27 cellular contexts compared by ENCODE assay signal in genomic region chr5:83385812-83386211, GRCh38.
DNase-seq lines count a peak whose midpoint lies in the region; ATAC-seq, FAIRE-seq and TF ChIP-seq lines count a peak whose summit lies in the region.
"Had no signal": no experiment of that assay in that cellular context is flagged by ENCODE, and none has a peak within 500 bp of the region (broad histone marks: within the 10 kb centered on the region; RNA-seq: fewer than 3 reads in every experiment).

No MANE protein-coding gene starts in this region.

- no peak overlapping the region for H3K18ac ChIP-seq in H9 (ENCODE audit: insufficient read length, low read depth, low read length)

- H3K27me3 ChIP-seq in Caco-2 (replicated peaks; ENCODE audit: control insufficient read depth, insufficient read depth, low read length) (no peaks in the 10 kb centered on the region), H9 (ENCODE audit: insufficient read depth, low read length) (no peaks in the 10 kb centered on the region), PC-3 (ENCODE audit: low read length) (no peaks in the 10 kb centered on the region), foreskin keratinocyte (no peaks in the 10 kb centered on the region), pancreas (no peaks in the 10 kb centered on the region)
- H3K27me3 ChIP-seq: BE2C had no signal

- H2BK20ac ChIP-seq in H9 (ENCODE audit: low read depth, low read length, poor library complexity, severe bottlenecking) = no peak overlapping the region

- H4K5ac ChIP-seq in H9 (ENCODE audit: insufficient read length, low read depth, low read length) = no peak overlapping the region

- POLR2A ChIA-PET in Caco-2 (lab: Charles Lee) = no interaction called here
- POLR2A ChIA-PET in PC-3 (lab: Charles Lee; ENCODE audit: unreplicated experiment) = interaction anchor here (0.6 kb wide), 1 partner anchor 1029 kb away, joined by 3 read pairs; no protein-coding TSS in a partner anchor

- ATAC-seq in PC-3 (no peak), foreskin keratinocyte (peak; percentile 26), GM21737 (IDR thresholded peaks at IDR 0.05; ENCODE audit: unreplicated experiment) (no peak), pancreas (no peak)
- ATAC-seq: GM12878, Panc1, T-helper 17 cell had no signal

- no peak overlapping the region for H4K91ac ChIP-seq in H9 (ENCODE audit: insufficient read length, low read depth, low read length)

- H3K79me2 ChIP-seq in H9 (ENCODE audit: insufficient read depth, low read length) (no peaks in the 10 kb centered on the region), PC-3 (ENCODE audit: low read length) (no peaks in the 10 kb centered on the region)

- H3T11ph ChIP-seq in H9 (ENCODE audit: low read length) = no peak overlapping the region

- H3K23me2 ChIP-seq in H9 (ENCODE audit: insufficient read length, low read depth, low read length, poor library complexity, severe bottlenecking) = no peaks in the 10 kb centered on the region

- H3K4me3 ChIP-seq in Caco-2 (ENCODE audit: low read depth, low read length) (no peak overlapping the region), PC-3 (ENCODE audit: low read length) (no peak overlapping the region), pancreas (no peak overlapping the region)
- H3K4me3 ChIP-seq: GM12878, SK-N-MC had no signal

- no peak overlapping the region for H3K14ac ChIP-seq in H9 (ENCODE audit: insufficient read depth, low read length)

- no peaks in the 10 kb centered on the region for H4K20me1 ChIP-seq in H9 (ENCODE audit: control insufficient read depth, insufficient read depth, insufficient read length)
- H4K20me1 ChIP-seq in PC-3 (ENCODE audit: low read length) = no peaks in the 10 kb centered on the region

- no peaks in the 10 kb centered on the region for H3F3A ChIP-seq in PC-3 (ENCODE audit: low read length, unreplicated experiment)

- no peaks in the 10 kb centered on the region for H3K9me2 ChIP-seq in PC-3 (replicated peaks; ENCODE audit: low read length)

- no peaks in the 10 kb centered on the region for H3K4me1 Mint-ChIP-seq in Caco-2 (ENCODE audit: low read depth, unreplicated experiment)
- peaks cover 0 to 2% of the 10 kb centered on the region in 2 experiments; a peak in 1 of 4 replicates for H3K4me1 Mint-ChIP-seq in H9
- peaks cover 8% of the 10 kb centered on the region for H3K4me1 Mint-ChIP-seq in mesothelial cell of epicardium
- H3K4me1 Mint-ChIP-seq: T-helper 17 cell had no signal

- CTCF ChIA-PET in Caco-2 (lab: Charles Lee) (no interaction called here), PC-3 (lab: Charles Lee) (no interaction called here)

- H3K27ac Mint-ChIP-seq in Caco-2 (ENCODE audit: unreplicated experiment) (no peak overlapping the region), H9 (no peak overlapping the region), mesothelial cell of epicardium (no peak overlapping the region)
- H3K27ac Mint-ChIP-seq: T-helper 17 cell had no signal

- no peaks in the 10 kb centered on the region for H3K79me1 ChIP-seq in H9 (ENCODE audit: insufficient read depth, low read depth, low read length, poor library complexity, severe bottlenecking)

- TF ChIP-seq CTCF in Caco-2 (IDR thresholded peaks at IDR 0.05; ENCODE audit: insufficient read depth in 1 of 2, low read depth in 1 of 2, low read length in 1 of 2, severe bottlenecking in 1 of 2, unreplicated experiment in 1 of 2) (peak; percentile 19 to 33), H9 (conservative IDR thresholded peaks at IDR 0.05) (peak; percentile 46), PC-3 (conservative IDR thresholded peaks at IDR 0.05; ENCODE audit: low read depth, low read length) (peak; percentile 36; the same call in 1 of the 2 replicates), foreskin keratinocyte (conservative IDR thresholded peaks at IDR 0.05) (peak; percentile 8), mesothelial cell of epicardium (IDR thresholded peaks at IDR 0.05; ENCODE audit: unreplicated experiment) (no peak), pancreas (IDR thresholded peaks at IDR 0.05) (no peak)

- H3K27ac ChIP-seq in H9 (ENCODE audit: insufficient read length, low read depth, low read length) (no peak overlapping the region), PC-3 (ENCODE audit: low read length) (no peak overlapping the region), foreskin keratinocyte (no peak overlapping the region), pancreas (no peak overlapping the region)
- H3K27ac ChIP-seq: RWPE1, SK-N-MC had no signal

- no peak overlapping the region for H3K56ac ChIP-seq in H9 (ENCODE audit: insufficient read length, low read depth, low read length)

- H2BK120ac ChIP-seq in H9 (ENCODE audit: low read depth, low read length, poor library complexity, severe bottlenecking) = no peak overlapping the region

- H3K4me3 Mint-ChIP-seq in Caco-2 (ENCODE audit: unreplicated experiment) (no peak overlapping the region), H9 (no peak overlapping the region), mesothelial cell of epicardium (no peak overlapping the region)
- H3K4me3 Mint-ChIP-seq: T-helper 17 cell had no signal

- no peak overlapping the region for H2BK12ac ChIP-seq in H9 (ENCODE audit: insufficient read length, low read depth, low read length)

- no peaks in the 10 kb centered on the region for H3K36me3 ChIP-seq in Caco-2 (ENCODE audit: control insufficient read depth, insufficient read depth, low read length)
- no peaks in the 10 kb centered on the region for H3K36me3 ChIP-seq in PC-3 (ENCODE audit: low read depth, low read length)
- H3K36me3 ChIP-seq in pancreas = no peaks in the 10 kb centered on the region
- H3K36me3 ChIP-seq: BE2C had no signal

- no CpG with 5 or more reads among the region's 4 CpGs for WGBS in H9 (ENCODE audit: extremely low coverage, insufficient read length, low lambda C conversion rate)
- WGBS in pancreas, 2 donors = 85 to 86% methylated on average over 4 of the region's 4 CpGs

- H2BK5ac ChIP-seq in H9 (ENCODE audit: insufficient read length, low read length) = no peak overlapping the region

- H3K4me2 ChIP-seq in H9 (ENCODE audit: insufficient read depth, insufficient read length, low read length) (no peak overlapping the region), PC-3 (ENCODE audit: low read length) (no peak overlapping the region)

- no peaks in the 10 kb centered on the region for H3K9me3 ChIP-seq in Caco-2
- H3K9me3 ChIP-seq in H9 (ENCODE audit: control insufficient read depth, low read depth, low read length) = no peaks in the 10 kb centered on the region
- no peaks in the 10 kb centered on the region for H3K9me3 ChIP-seq in PC-3 (ENCODE audit: low read length)
- no peaks in the 10 kb centered on the region for H3K9me3 ChIP-seq in pancreas
- H3K9me3 ChIP-seq: BE2C had no signal

- H3K23ac ChIP-seq in H9 (ENCODE audit: insufficient read length, low read depth, low read length) = no peak overlapping the region

- DNase-seq in Caco-2 (peak in 1 of 2 experiments; percentile 5), H9 (no peak), PC-3 (no peak), foreskin keratinocyte (no peak), mesothelial cell of epicardium (ENCODE audit: low spot score in 2 of 2, unreplicated experiment in 2 of 2) (no peak), pancreas (no peak)
- DNase-seq: ACHN, BE2C, IMR-90, KG1, NCI-H1092, NCI-H1417 treated with DMSO at 0.1 percent for 48 hours, NCI-H1694 treated with DMSO at 0.1 percent for 48 hours, NCI-H2081, NCI-H2227 treated with DMSO at 0.1 percent for 48 hours, NCI-H510A, NCI-H69, SHP77 treated with DMSO at 0.1 percent for 48 hours, T-helper 17 cell had no signal

- H3K9ac ChIP-seq in H9 (ENCODE audit: extremely low read depth, insufficient read length, low read length) = no peak overlapping the region
- no peak overlapping the region for H3K9ac ChIP-seq in PC-3 (ENCODE audit: low read length)

- no peak overlapping the region for H4K8ac ChIP-seq in H9 (replicated peaks; ENCODE audit: insufficient read length, low read depth, low read length)

- FAIRE-seq in pancreas (lab: Jason Lieb, UNC) = no peak
- FAIRE-seq: D721Med, G401.6, GM12878, H54 had no signal

- H3K36me3 Mint-ChIP-seq in Caco-2 (ENCODE audit: insufficient read depth, unreplicated experiment) (no peaks in the 10 kb centered on the region), H9 (ENCODE audit: insufficient read depth in 1 of 3, low read depth in 3 of 3) (peaks cover 0 to 12% (median 0%) of the 10 kb centered on the region in 3 experiments; a peak in 3 of 7 replicates), mesothelial cell of epicardium (peaks cover 2% of the 10 kb centered on the region)

- H2BK15ac ChIP-seq in H9 (ENCODE audit: low read depth, low read length) = no peak overlapping the region

- intact Hi-C loops in Caco-2 (cut with micrococcal nuclease; ENCODE audit: unreplicated experiment) = no loop called here
- intact Hi-C loops in PC-3 (cut with micrococcal nuclease) = no loop called here
- intact Hi-C loops in pancreas (cut with DNase I) = no loop called here

- no peak overlapping the region for H2AK5ac ChIP-seq in H9 (ENCODE audit: insufficient read length, low read length)

- BruUV-seq in Caco-2 (replicated peaks; lab: Mats Ljungman, UMichigan) = no TSS peak
- no TSS peak for BruUV-seq in PC-3 (replicated peaks; lab: Mats Ljungman, UMichigan)

- no peak overlapping the region for H2AFZ ChIP-seq in H9 (ENCODE audit: low read length)
- H2AFZ ChIP-seq in PC-3 (ENCODE audit: low read length) = no peak overlapping the region

- H3K9me3 Mint-ChIP-seq in Caco-2 (ENCODE audit: unreplicated experiment) = peaks cover 10% of the 10 kb centered on the region
- peaks cover 3 to 5% of the 10 kb centered on the region in 2 experiments; a peak in 3 of 5 replicates for H3K9me3 Mint-ChIP-seq in H9
- H3K9me3 Mint-ChIP-seq in mesothelial cell of epicardium = peaks cover 24% of the 10 kb centered on the region

- H3K4me1 ChIP-seq in Caco-2 (no peaks in the 10 kb centered on the region), H9 (ENCODE audit: insufficient read depth, low read length) (no peaks in the 10 kb centered on the region), PC-3 (ENCODE audit: insufficient read depth, low read length) (peaks cover 9% of the 10 kb centered on the region), foreskin keratinocyte (no peaks in the 10 kb centered on the region), pancreas (peaks cover 3 to 23% (median 10%) of the 10 kb centered on the region in 3 donors)
- H3K4me1 ChIP-seq: BE2C had no signal

- H3K27me3 Mint-ChIP-seq in Caco-2 (ENCODE audit: insufficient read depth, unreplicated experiment) (no peaks in the 10 kb centered on the region), H9 (ENCODE audit: low read depth) (no peaks in the 10 kb centered on the region), mesothelial cell of epicardium (ENCODE audit: low read depth) (no peaks in the 10 kb centered on the region)
- H3K27me3 Mint-ChIP-seq: T-helper 17 cell had no signal

- no peak overlapping the region for H3K4ac ChIP-seq in H9 (ENCODE audit: low read depth, low read length)

Comparison
In these comparisons a context has a peak if more than half of its experiments do, and no peak if none do; other contexts are left out.
1. CTCF ChIP-seq: peak in Caco-2 (2 of 2), H9 (single experiment), PC-3 (single experiment) and foreskin keratinocyte (single experiment); none in mesothelial cell of epicardium (single experiment) and pancreas (0 of 4).